In the genomic region with DNA sequence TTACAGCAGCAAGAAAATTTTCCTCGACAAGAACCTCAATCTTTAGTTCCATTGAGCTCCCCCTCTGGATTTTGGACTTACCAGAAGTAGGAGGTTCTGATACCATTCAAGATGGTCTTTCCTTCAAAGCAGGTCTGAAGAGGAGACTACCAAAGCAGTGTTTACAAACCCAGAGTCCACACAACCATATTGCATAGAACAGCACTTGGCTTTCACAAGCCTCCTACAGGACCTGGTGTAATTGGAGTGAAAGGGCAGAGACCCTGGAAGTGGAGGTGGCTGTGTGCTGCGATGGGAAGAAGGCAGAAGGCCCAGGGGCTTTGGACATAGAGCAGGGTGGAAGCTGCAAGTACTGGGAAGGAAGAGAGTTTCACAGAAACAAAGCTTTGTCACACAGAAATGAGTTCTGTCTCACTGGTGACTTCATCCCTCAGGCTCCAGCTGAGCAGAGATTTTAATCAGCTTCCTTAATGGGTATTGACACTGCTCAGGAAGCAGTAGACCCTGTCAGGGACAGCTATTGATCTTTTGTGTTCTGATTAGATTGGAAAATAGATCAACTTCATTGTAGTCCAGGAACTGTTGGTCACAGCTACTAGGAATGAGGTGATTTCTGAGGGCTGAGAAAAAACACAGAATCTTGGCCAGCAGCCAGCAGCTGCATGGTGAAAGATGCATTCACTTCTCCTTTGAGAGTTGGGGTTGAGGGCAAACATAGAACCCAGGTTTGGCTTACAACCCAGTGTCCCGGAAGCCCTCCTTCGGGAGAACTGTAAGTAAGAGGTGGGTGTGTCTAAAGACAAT, we compare ENCODE assay signal across 9 cellular contexts.
DNase-seq lines count a peak whose midpoint lies in the region; ATAC-seq and TF ChIP-seq lines count a peak whose summit lies in the region.
"Had no signal": no experiment of that assay in that cellular context is flagged by ENCODE, and none has a peak within 500 bp of the region (broad histone marks: within the 10 kb centered on the region; RNA-seq: fewer than 3 reads in every experiment).

No MANE protein-coding gene starts in this region.

- peak overlapping the region; percentile 12 for H3K9ac ChIP-seq in SK-N-MC (ENCODE audit: insufficient read length)

- H3K27ac Mint-ChIP-seq in CD14-positive monocyte: no peak overlapping the region
- H3K27ac Mint-ChIP-seq: stimulated activated naive CD8-positive, alpha-beta T cell treated with anti-CD3 and anti-CD28 coated beads, Interleukin-15, Interleukin-2, amounts not matched to agents 100 ng/mL and 50 ng/mL, for 24 hours had no signal

- H3K4me1 Mint-ChIP-seq in CD14-positive monocyte: peaks cover 28% of the 10 kb centered on the region

- H3K4me3 Mint-ChIP-seq in CD14-positive monocyte: peak overlapping the region in 1 of 2 donors; percentile 81
- H3K4me3 Mint-ChIP-seq: stimulated activated naive CD8-positive, alpha-beta T cell treated with anti-CD3 and anti-CD28 coated beads, Interleukin-15, Interleukin-2, amounts not matched to agents 100 ng/mL and 50 ng/mL, for 24 hours had no signal

- no peak for TF ChIP-seq POLR2A in testis (IDR thresholded peaks at IDR 0.05)

- H3K36me3 ChIP-seq in SK-N-MC (ENCODE audit: insufficient read depth, low read length): no peaks in the 10 kb centered on the region
- H3K36me3 ChIP-seq in testis (ENCODE audit: low read depth, missing control alignments): no peaks in the 10 kb centered on the region

- H3K27me3 ChIP-seq in right cardiac atrium (ENCODE audit: control insufficient read depth, insufficient read depth): no peaks in the 10 kb centered on the region
- H3K27me3 ChIP-seq in testis: no peaks in the 10 kb centered on the region

- H3K4me1 ChIP-seq in right cardiac atrium (ENCODE audit: control insufficient read depth, insufficient read depth, low read length) (peaks cover 33% of the 10 kb centered on the region), testis (peaks cover 20% of the 10 kb centered on the region)

- peaks cover 42 to 85% (median 72%) of the 10 kb centered on the region in 3 donors for H3K27me3 Mint-ChIP-seq in CD14-positive monocyte (ENCODE audit: low read depth in 3 of 3)
- H3K27me3 Mint-ChIP-seq: stimulated activated naive CD8-positive, alpha-beta T cell treated with anti-CD3 and anti-CD28 coated beads, Interleukin-15, Interleukin-2, amounts not matched to agents 100 ng/mL and 50 ng/mL, for 24 hours had no signal

- no peak for ATAC-seq in right cardiac atrium

- WGBS in right cardiac atrium: 30% methylated on average over 4 of the region's 4 CpGs
- 35 to 59% methylated on average over 4 of the region's 4 CpGs for WGBS in testis, 2 donors

- H3K9me3 ChIP-seq in SK-N-MC (ENCODE audit: low read depth, low read length) (no peaks in the 10 kb centered on the region), right cardiac atrium (ENCODE audit: control insufficient read depth, low read length) (no peaks in the 10 kb centered on the region), testis (no peaks in the 10 kb centered on the region)

- peak; percentile 2 for DNase-seq in NCI-H1092 treated with DMSO at 0.1 percent for 48 hours (lab: John Stamatoyannopoulos, UW)
- no peak for DNase-seq in NCI-H1092 (lab: John Stamatoyannopoulos, UW)
- no peak for DNase-seq in SK-N-MC (ENCODE audit: low read depth, low spot score)
- peak in 2 of 3 donors; percentile 43 to 77 for DNase-seq in right cardiac atrium
- DNase-seq in testis: peak; percentile 45
- DNase-seq in activated CD8-positive, alpha-beta memory T cell treated with anti-CD3 and anti-CD28 coated beads, Interleukin-2, amount 50 U/mL, for 4 hours: no peak
- DNase-seq in foreskin melanocyte: no peak
- no peak for DNase-seq in CD14-positive monocyte (ENCODE audit: low spot score)

- TF ChIP-seq CTCF in testis (IDR thresholded peaks at IDR 0.05) (no peak), CD14-positive monocyte (IDR thresholded peaks at IDR 0.05) (no peak)

- intact Hi-C loops in right cardiac atrium (cut with DNase I): no loop called here
- intact Hi-C loops in testis (cut with DNase I; ENCODE audit: low total_unique reads): no loop called here
- intact Hi-C loops in CD14-positive monocyte (cut with micrococcal nuclease): no loop called here

- H3K27ac ChIP-seq in SK-N-MC (no peak overlapping the region), right cardiac atrium (ENCODE audit: low read length) (peak overlapping the region; percentile 40), testis (peak overlapping the region; percentile 0 to 50)

- peaks cover 65 to 71% of the 10 kb centered on the region in 2 donors for H3K36me3 Mint-ChIP-seq in CD14-positive monocyte

- peaks cover 0 to 5% (median 3%) of the 10 kb centered on the region in 7 donors for H3K9me3 Mint-ChIP-seq in CD14-positive monocyte
- H3K9me3 Mint-ChIP-seq: stimulated activated naive CD8-positive, alpha-beta T cell treated with anti-CD3 and anti-CD28 coated beads, Interleukin-15, Interleukin-2, amounts not matched to agents 100 ng/mL and 50 ng/mL, for 24 hours had no signal

- H3K4me3 ChIP-seq in SK-N-MC: no peak overlapping the region
- no peak overlapping the region for H3K4me3 ChIP-seq in right cardiac atrium (ENCODE audit: low read length)
- H3K4me3 ChIP-seq in testis: no peak overlapping the region

Comparison
In these comparisons a context has a peak if more than half of its experiments do, and no peak if none do; other contexts are left out.
1. DNase-seq: peak in NCI-H1092 treated with DMSO at 0.1 percent for 48 hours (single experiment), right cardiac atrium (2 of 3) and testis (single experiment); none in NCI-H1092 (single experiment), SK-N-MC (single experiment), activated CD8-positive, alpha-beta memory T cell treated with anti-CD3 and anti-CD28 coated beads, Interleukin-2, amount 50 U/mL, for 4 hours (single experiment), foreskin melanocyte (single experiment) and CD14-positive monocyte (single experiment).